ENCODE assay signal across 26 cellular contexts in genomic region chr12:71233083-71233482, GRCh38.
"Had no signal": no experiment of that assay in that cellular context is flagged by ENCODE, and none has a peak within 500 bp of the region (broad histone marks: within the 10 kb centered on the region; RNA-seq: fewer than 3 reads in every experiment).

No MANE protein-coding gene starts in this region.

- H3K4me1 ChIP-seq: stomach, suprapubic skin, testis, thyroid gland, tibial artery, tibial nerve, transverse colon, upper lobe of left lung, upper lobe of right lung, uterus had no signal

- H3K9me3 ChIP-seq: stomach, suprapubic skin, testis, thoracic aorta, thyroid gland, tibial artery, tibial nerve, upper lobe of left lung, upper lobe of right lung, uterus had no signal

- H3K27me3 ChIP-seq: stomach, suprapubic skin, testis, thyroid gland, tibial artery, tibial nerve, transverse colon, upper lobe of left lung, upper lobe of right lung, uterus had no signal

- FAIRE-seq: urothelium cell line had no signal

- H3K27ac ChIP-seq: stomach, suprapubic skin, testis, thoracic aorta, thyroid gland, tibial artery, tibial nerve, transverse colon, upper lobe of left lung, upper lobe of right lung, uterus had no signal

- H3K36me3 ChIP-seq: stomach, suprapubic skin, thoracic aorta, thyroid gland, tibial artery, tibial nerve, transverse colon, upper lobe of left lung, upper lobe of right lung, uterus had no signal

- H3K4me3 ChIP-seq: stomach, suprapubic skin, testis, thoracic aorta, thyroid gland, tibial artery, tibial nerve, transverse colon, upper lobe of left lung, upper lobe of right lung, uterus had no signal

- ATAC-seq: stimulated activated effector memory CD8-positive, alpha-beta T cell treated with anti-CD3 and anti-CD28 coated beads, Interleukin-12 subunit alpha, Interleukin-12 subunit beta, amount 100 ng/mL, for 72 hours; stimulated activated memory B cell treated with anti-CD40 and anti-IgM and Interleukin-4, amounts not matched to agents 10 μg/mL and 1 μg/mL and 100 μg/mL, for 72 hours; stimulated activated naive B cell treated with anti-CD40 and anti-IgM and Interleukin-4, amounts not matched to agents 10 μg/mL and 1 μg/mL and 100 μg/mL, for 72 hours; stimulated activated naive CD8-positive, alpha-beta T cell treated with anti-CD3 and anti-CD28 coated beads, Interleukin-15, amount 100 ng/mL, for 72 hours; stimulated activated naive CD8-positive, alpha-beta T cell treated with anti-CD3 and anti-CD28 coated beads, Interleukin-15, Interleukin-2, amounts not matched to agents 100 U/mL and 50 U/mL, for 24 hours; upper lobe of right lung had no signal

- DNase-seq: stimulated activated CD4-positive, alpha-beta T cell treated with anti-CD3 and anti-CD28 coated beads, Interleukin-2, amount 100 ng/mL, for 48 hours; stimulated activated CD4-positive, alpha-beta T cell treated with anti-CD3 and anti-CD28 coated beads, Interleukin-4, amount 100 ng/mL, for 1 hour; stimulated activated CD4-positive, alpha-beta T cell treated with anti-CD3 and anti-CD28 coated beads, Interleukin-4, amount 100 ng/mL, for 24 hours; stimulated activated CD4-positive, alpha-beta T cell treated with anti-CD3 and anti-CD28 coated beads, Interleukin-4, amount 100 ng/mL, for 4 hours; stimulated activated CD8-positive, alpha-beta memory T cell treated with anti-CD3 and anti-CD28 coated beads, Interleukin-4, amount 100 ng/mL, for 48 hours; stimulated activated naive B cell treated with anti-CD40 and anti-IgM and Interleukin-4, amounts not matched to agents 10 μg/mL and 1 μg/mL and 100 μg/mL, for 72 hours; stimulated activated naive CD4-positive, alpha-beta T cell; stimulated activated naive CD4-positive, alpha-beta T cell treated with Interleukin-2 at 50 U/mL for 16 hours; stimulated activated naive CD8-positive, alpha-beta T cell treated with anti-CD3 and anti-CD28 coated beads, Interleukin-15, amount 100 ng/mL, for 72 hours; stimulated activated naive CD8-positive, alpha-beta T cell treated with anti-CD3 and anti-CD28 coated beads, Interleukin-15, Interleukin-2, amounts not matched to agents 100 U/mL and 50 U/mL, for 24 hours; stomach; substantia nigra; testis; thyroid gland; tibial artery; transverse colon; trophoblast cell; upper lobe of left lung; upper lobe of right lung; uterus had no signal
